Comparison of ENCODE assay signal across 11 cellular contexts in genomic region chr17:35795871-35796265, GRCh38. TPM values are rescaled to one million over a fixed set of nuclear protein-coding genes. Genes with fewer than 3 reads are reported as not detected.
DNase-seq lines count a peak whose midpoint lies in the region; ATAC-seq and TF ChIP-seq lines count a peak whose summit lies in the region.
"Had no signal": no experiment of that assay in that cellular context is flagged by ENCODE, and none has a peak within 500 bp of the region (broad histone marks: within the 10 kb centered on the region; RNA-seq: fewer than 3 reads in every experiment).

No MANE protein-coding gene starts in this region.

- peaks cover 16% of the 10 kb centered on the region for H3K27me3 ChIP-seq in WERI-Rb-1 (ENCODE audit: insufficient read depth, low read depth, severe bottlenecking)
- H3K27me3 ChIP-seq in sigmoid colon: no peaks in the 10 kb centered on the region
- no peaks in the 10 kb centered on the region for H3K27me3 ChIP-seq in foreskin keratinocyte

- peak; percentile 5 for TF ChIP-seq CTCF in GM12873 (IDR thresholded peaks at IDR 0.05; ENCODE audit: insufficient read depth, low read depth, low read length, missing control alignments)
- TF ChIP-seq CTCF in WERI-Rb-1 (IDR thresholded peaks at IDR 0.05; ENCODE audit: low read depth, low read length): no peak
- no peak for TF ChIP-seq CTCF in foreskin fibroblast (IDR thresholded peaks at IDR 0.05; ENCODE audit: low read depth, low read length)
- TF ChIP-seq CTCF in sigmoid colon (IDR thresholded peaks at IDR 0.05): no peak
- no peak for TF ChIP-seq CTCF in foreskin keratinocyte (conservative IDR thresholded peaks at IDR 0.05)

- ATAC-seq in foreskin keratinocyte (no peak), HG02981 (IDR thresholded peaks at IDR 0.05; ENCODE audit: unreplicated experiment) (no peak)

- WGBS in sigmoid colon, 2 donors: 8 to 27% methylated on average over 8 of the region's 8 CpGs

- TF ChIP-seq POLR2A in sigmoid colon (IDR thresholded peaks at IDR 0.05): no peak

- TF ChIP-seq EP300 in sigmoid colon (IDR thresholded peaks at IDR 0.05): no peak

- H3K4me1 ChIP-seq in sigmoid colon (peaks cover 0 to 71% (median 56%) of the 10 kb centered on the region in 4 donors), foreskin keratinocyte (peaks cover 4% of the 10 kb centered on the region)

- no peak overlapping the region for H3K27ac ChIP-seq in WERI-Rb-1
- H3K27ac ChIP-seq in sigmoid colon: peak overlapping the region; percentile 68 to 88 (median 78)
- H3K27ac ChIP-seq in foreskin keratinocyte: no peak overlapping the region

- H3K4me3 ChIP-seq in WERI-Rb-1 (ENCODE audit: low read depth, low read length) (peak overlapping the region; percentile 50), foreskin fibroblast (ENCODE audit: low read depth in 1 of 2, low read length in 2 of 2) (peak overlapping the region; percentile 37 to 43), sigmoid colon (peak overlapping the region; percentile 53 to 68 (median 66))

- H3K9me3 ChIP-seq in WERI-Rb-1 (ENCODE audit: severe bottlenecking) (no peaks in the 10 kb centered on the region), sigmoid colon (no peaks in the 10 kb centered on the region)

- no peak for DNase-seq in WERI-Rb-1
- no peak for DNase-seq in foreskin fibroblast
- DNase-seq in sigmoid colon: no peak
- DNase-seq in foreskin keratinocyte: no peak
- no peak for DNase-seq in activated CD4-positive, CD25-positive, alpha-beta regulatory T cell (lab: John Stamatoyannopoulos, UW)
- no peak for DNase-seq in NCI-H526 (lab: John Stamatoyannopoulos, UW)
- DNase-seq: MM.1S had no signal

- no peaks in the 10 kb centered on the region for H3K36me3 ChIP-seq in WERI-Rb-1
- H3K36me3 ChIP-seq in sigmoid colon: no peaks in the 10 kb centered on the region

- intact Hi-C loops in sigmoid colon (cut with DNase I): no loop called here

RNA-seq across cellular contexts. Expression of gene MMP28, which starts 0.4 kb away (rescaled TPM):
- total RNA-seq in sigmoid colon (10 to 100 TPM; 15.8 to 60.8 (median 40.5) TPM), foreskin keratinocyte (4.1 and 4.5 TPM in 2 replicates)
- polyA plus RNA-seq in sigmoid colon (10 to 100 TPM; 24.0 to 52.9 (median 30.3) TPM), foreskin keratinocyte (4.5 and 5.5 TPM in 2 replicates)
- total RNA-seq: activated CD8-positive, alpha-beta memory T cell treated with anti-CD3 and anti-CD28 coated beads for 36 hours had no signal

RNA-seq across cellular contexts. Expression of gene TAF15, which starts 13.4 kb away (rescaled TPM):
- 10 to 100 TPM; 58.1 to 85.9 (median 71.3) TPM for total RNA-seq in sigmoid colon
- polyA plus RNA-seq in sigmoid colon: 100 to 1,000 TPM in 1 of 3 donors, 10 to 100 TPM in 2; 55.9 to 147 (median 58.7) TPM
- 99.6 and 106 TPM in 2 replicates for total RNA-seq in foreskin keratinocyte
- 121 and 144 TPM in 2 replicates for polyA plus RNA-seq in foreskin keratinocyte

RNA-seq across cellular contexts. Expression of gene C17orf50, which starts 35.2 kb away (rescaled TPM):
- total RNA-seq in sigmoid colon: not detected
- polyA plus RNA-seq in sigmoid colon: under 1 TPM in 1 of 3 donors, not detected in 2; 0.07 TPM
- not detected in 2 replicates for total RNA-seq in foreskin keratinocyte
- not detected in 2 replicates for polyA plus RNA-seq in foreskin keratinocyte
- total RNA-seq: activated CD8-positive, alpha-beta memory T cell treated with anti-CD3 and anti-CD28 coated beads for 36 hours; subcutaneous adipose tissue had no signal

RNA-seq across cellular contexts. Expression of gene GAS2L2, which starts 42.8 kb away (rescaled TPM):
- total RNA-seq in sigmoid colon (not detected), foreskin keratinocyte (not detected in 2 replicates)
- polyA plus RNA-seq in sigmoid colon (under 1 TPM in 1 of 3 donors, not detected in 2; 0.06 TPM), foreskin keratinocyte (not detected in 2 replicates)

Comparison
In these comparisons a context has a peak if more than half of its experiments do, and no peak if none do; other contexts are left out.
1. H3K27ac ChIP-seq: peak in sigmoid colon (4 of 4); none in WERI-Rb-1 (single experiment) and foreskin keratinocyte (single experiment).
2. Peak in every context shown above with its lines, with median percentiles within 50 percentile points of each other: H3K4me3 ChIP-seq.